In the genomic region with DNA sequence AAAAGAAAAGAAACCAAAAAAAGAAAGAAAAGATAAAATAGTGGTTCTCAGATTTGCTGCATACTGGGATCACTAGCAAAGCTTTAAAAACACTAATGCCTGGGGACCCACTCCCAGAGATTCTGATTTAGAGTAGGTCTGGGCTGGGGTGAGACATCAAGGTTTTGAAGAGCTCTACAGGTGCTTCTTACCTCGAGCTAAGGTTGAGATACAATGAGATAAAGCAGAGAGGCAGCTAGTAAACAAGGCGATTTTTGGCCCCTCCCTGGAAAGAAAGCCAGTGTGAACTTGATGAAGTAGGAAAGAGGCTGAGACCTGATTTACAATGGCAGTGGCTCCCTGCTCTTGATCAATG, we compare ENCODE assay signal across 11 cellular contexts.
DNase-seq lines count a peak whose midpoint lies in the region; ATAC-seq and FAIRE-seq lines count a peak whose summit lies in the region.
"Had no signal": no experiment of that assay in that cellular context is flagged by ENCODE, and none has a peak within 500 bp of the region (broad histone marks: within the 10 kb centered on the region; RNA-seq: fewer than 3 reads in every experiment).

No MANE protein-coding gene starts in this region.

- DNase-seq in NCI-H69 (lab: John Stamatoyannopoulos, UW) (peak; percentile 53), RCC 7860 (ENCODE audit: low spot score) (no peak), NOMO-1 (lab: John Stamatoyannopoulos, UW; ENCODE audit: unreplicated experiment in 2 of 2) (no peak), urothelium cell line (ENCODE audit: low spot score) (no peak)
- DNase-seq in activated CD4-positive, alpha-beta T cell treated with anti-CD3 and anti-CD28 coated beads, Interleukin-2, amount 50 U/mL, for 4 hours: no peak
- DNase-seq: CD4-positive, alpha-beta T cell; NCI-H1436 treated with DMSO at 0.1 percent for 48 hours; SK-N-SH had no signal

- FAIRE-seq in RCC 7860 (lab: Jason Lieb, UNC) (no peak), urothelium cell line (lab: Jason Lieb, UNC) (no peak)

- ATAC-seq in GM18907 (IDR thresholded peaks at IDR 0.05; ENCODE audit: unreplicated experiment): peak; percentile 35
- ATAC-seq in GM21576 (IDR thresholded peaks at IDR 0.05; ENCODE audit: unreplicated experiment): peak; percentile 33
- peak; percentile 30 for ATAC-seq in HG03064 (IDR thresholded peaks at IDR 0.05; ENCODE audit: low read depth, unreplicated experiment)
